Comparison of ENCODE assay signal across 15 cellular contexts in genomic region chr2:120957905-120958304, GRCh38.
"Had no signal": no experiment of that assay in that cellular context is flagged by ENCODE, and none has a peak within 500 bp of the region (broad histone marks: within the 10 kb centered on the region; RNA-seq: fewer than 3 reads in every experiment).

No MANE protein-coding gene starts in this region.

- H3K4me3 Mint-ChIP-seq: activated CD4-positive, alpha-beta memory T cell treated with anti-CD3 and anti-CD28 coated beads for 36 hours; activated naive CD4-positive, alpha-beta T cell treated with anti-CD3 and anti-CD28 coated beads, Interleukin-2, amount 50 U/mL, for 24 hours; dendritic cell treated with granulocyte-macrophage colony-stimulating factor and Interleukin-4, amounts not matched to agents 40 ng/mL and 50 ng/mL, for 4 days; immature natural killer cell; natural killer cell had no signal

- H3K9me3 ChIP-seq: adrenal gland, ascending aorta, breast epithelium, SK-N-SH had no signal

- H3K27ac Mint-ChIP-seq: activated CD4-positive, alpha-beta memory T cell treated with anti-CD3 and anti-CD28 coated beads for 36 hours; activated naive CD4-positive, alpha-beta T cell treated with anti-CD3 and anti-CD28 coated beads, Interleukin-2, amount 50 U/mL, for 24 hours; dendritic cell treated with granulocyte-macrophage colony-stimulating factor and Interleukin-4, amounts not matched to agents 40 ng/mL and 50 ng/mL, for 4 days; natural killer cell; progenitor cell of endocrine pancreas had no signal

- H3K27me3 Mint-ChIP-seq: activated CD4-positive, alpha-beta memory T cell treated with anti-CD3 and anti-CD28 coated beads for 36 hours; activated naive CD4-positive, alpha-beta T cell treated with anti-CD3 and anti-CD28 coated beads, Interleukin-2, amount 50 U/mL, for 24 hours; dendritic cell treated with granulocyte-macrophage colony-stimulating factor and Interleukin-4, amounts not matched to agents 40 ng/mL and 50 ng/mL, for 4 days had no signal

- H3K4me1 Mint-ChIP-seq: activated naive CD4-positive, alpha-beta T cell treated with anti-CD3 and anti-CD28 coated beads, Interleukin-2, amount 50 U/mL, for 24 hours; immature natural killer cell; natural killer cell had no signal

- H3K4me3 ChIP-seq: adrenal gland, ascending aorta, breast epithelium, hepatocyte had no signal

- H3K4me1 ChIP-seq: adrenal gland, ascending aorta, breast epithelium had no signal

- DNase-seq: activated gamma-delta T cell; adrenal gland; effector CD4-positive, alpha-beta T cell; immature natural killer cell; midbrain; natural killer cell; stimulated activated CD4-positive, alpha-beta T cell treated with anti-CD3 and anti-CD28 coated beads, Interleukin-4, amount 100 ng/mL, for 4 hours had no signal

- H3K27me3 ChIP-seq: adrenal gland, ascending aorta, breast epithelium, hepatocyte had no signal

- H3K9me3 Mint-ChIP-seq: activated CD4-positive, alpha-beta memory T cell treated with anti-CD3 and anti-CD28 coated beads for 36 hours; activated naive CD4-positive, alpha-beta T cell treated with anti-CD3 and anti-CD28 coated beads, Interleukin-2, amount 50 U/mL, for 24 hours; dendritic cell treated with granulocyte-macrophage colony-stimulating factor and Interleukin-4, amounts not matched to agents 40 ng/mL and 50 ng/mL, for 4 days; immature natural killer cell; natural killer cell had no signal

- H3K27ac ChIP-seq: adrenal gland, ascending aorta, breast epithelium, hepatocyte had no signal

- H3K36me3 Mint-ChIP-seq: activated CD4-positive, alpha-beta memory T cell treated with anti-CD3 and anti-CD28 coated beads for 36 hours; activated naive CD4-positive, alpha-beta T cell treated with anti-CD3 and anti-CD28 coated beads, Interleukin-2, amount 50 U/mL, for 24 hours; immature natural killer cell; natural killer cell had no signal

- H3K36me3 ChIP-seq: adrenal gland, breast epithelium had no signal
